8 cellular contexts compared by ENCODE assay signal in genomic region chr1:174022976-174023277, GRCh38. TPM values are rescaled to one million over a fixed set of nuclear protein-coding genes. Genes with fewer than 3 reads are reported as not detected.
DNase-seq lines count a peak whose midpoint lies in the region; ATAC-seq and TF ChIP-seq lines count a peak whose summit lies in the region.

No MANE protein-coding gene starts in this region.

- H3K36me3 Mint-ChIP-seq in Calu3 (ENCODE audit: insufficient read depth, unreplicated experiment) = peaks cover 33% of the 10 kb centered on the region

- H3K27ac Mint-ChIP-seq in Calu3 (ENCODE audit: unreplicated experiment) = peak overlapping the region; percentile 94

- H3K9me3 Mint-ChIP-seq in Calu3 (ENCODE audit: low read depth, unreplicated experiment) = no peaks in the 10 kb centered on the region

- H3K27me3 Mint-ChIP-seq in Calu3 (ENCODE audit: unreplicated experiment) = no peaks in the 10 kb centered on the region

- peak overlapping the region; percentile 92 for H2AFZ ChIP-seq in PC-9

- H3K4me1 ChIP-seq in PC-9 (replicated peaks; ENCODE audit: insufficient read depth) = peaks cover 41% of the 10 kb centered on the region
- peaks cover 33% of the 10 kb centered on the region for H3K4me1 ChIP-seq in mucosa of descending colon (ENCODE audit: low read depth)

- BruUV-seq in Calu3 (replicated peaks; lab: Mats Ljungman, UMichigan) (no TSS peak), PC-9 (replicated peaks; lab: Mats Ljungman, UMichigan) (no TSS peak)

- CTCF ChIA-PET in Calu3 (lab: Charles Lee) = interaction anchor here (0.6 to 1.9 kb wide), 5 partner anchors 11 to 446 kb away, joined by 3 to 9 read pairs (median 3); no protein-coding TSS in a partner anchor
- CTCF ChIA-PET in PC-9 (lab: Charles Lee) = no interaction called here

- intact Hi-C loops in Calu3 (cut with micrococcal nuclease; ENCODE audit: unreplicated experiment) = loop anchor here (5.0 to 10.0 kb wide), 4 partner anchors 49 to 972 kb away; partner anchors contain the start of genes CACYBP, GAS5, RABGAP1L and ZBTB37
- intact Hi-C loops in PC-9 (cut with micrococcal nuclease; ENCODE audit: unreplicated experiment) = loop anchor here (1.0 to 5.0 kb wide), 3 partner anchors 17 to 134 kb away; partner anchors contain the start of gene RABGAP1L
- intact Hi-C loops in mucosa of descending colon (cut with DNase I, micrococcal nuclease) = no loop called here

- H3F3A ChIP-seq in PC-9 (ENCODE audit: insufficient read depth, low read depth) = peaks cover 14% of the 10 kb centered on the region; the same call in 1 of the 2 replicates

- H4K20me1 ChIP-seq in PC-9 (ENCODE audit: insufficient read depth) = peaks cover 21% of the 10 kb centered on the region

- TF ChIP-seq CTCF in Calu3 (IDR thresholded peaks at IDR 0.05; ENCODE audit: unreplicated experiment) = no peak
- no peak for TF ChIP-seq CTCF in PC-9 (conservative IDR thresholded peaks at IDR 0.05)
- TF ChIP-seq CTCF in epithelial cell of proximal tubule (conservative IDR thresholded peaks at IDR 0.05; ENCODE audit: low read depth, low read length) = no peak
- TF ChIP-seq CTCF in mucosa of descending colon (IDR thresholded peaks at IDR 0.05) = no peak

- POLR2A ChIA-PET in PC-9 (lab: Charles Lee; ENCODE audit: unreplicated experiment) = interaction anchor here (0.6 to 1.4 kb wide), 9 partner anchors 8 to 1580 kb away, joined by 3 to 16 read pairs (median 5); partner anchors contain the start of gene ZBTB37

- peaks cover 23% of the 10 kb centered on the region for H3K4me1 Mint-ChIP-seq in Calu3 (ENCODE audit: low read depth, unreplicated experiment)

- peak overlapping the region; percentile 93 for H3K27ac ChIP-seq in PC-9

- ATAC-seq in GM18873 (IDR thresholded peaks at IDR 0.05; ENCODE audit: low FRiP score, unreplicated experiment) = no peak
- no peak for ATAC-seq in mucosa of descending colon

- H3K9me3 ChIP-seq in PC-9 (ENCODE audit: insufficient read depth, low read depth) = no peaks in the 10 kb centered on the region
- no peaks in the 10 kb centered on the region for H3K9me3 ChIP-seq in mucosa of descending colon

- peaks cover 40% of the 10 kb centered on the region for H3K79me2 ChIP-seq in PC-9 (ENCODE audit: low read depth)

- H3K4me3 Mint-ChIP-seq in Calu3 (ENCODE audit: low read depth, unreplicated experiment) = peak overlapping the region; percentile 77

- H3K4me2 ChIP-seq in PC-9 = peak overlapping the region; percentile 100

- no peak for DNase-seq in Calu3
- DNase-seq in PC-9 = no peak
- no peak for DNase-seq in epithelial cell of proximal tubule (ENCODE audit: low read depth)
- DNase-seq in pons (ENCODE audit: low spot score) = peak; percentile 40
- DNase-seq in AG08396 (ENCODE audit: low spot score) = no peak
- no peak for DNase-seq in mucosa of descending colon
- no peak for DNase-seq in nucleus accumbens (lab: John Stamatoyannopoulos, UW)

- H3K9me2 ChIP-seq in PC-9 (ENCODE audit: insufficient read depth) = no peaks in the 10 kb centered on the region

- no peaks in the 10 kb centered on the region for H3K27me3 ChIP-seq in PC-9 (ENCODE audit: insufficient read depth, low read depth)

- H3K36me3 ChIP-seq in PC-9 (ENCODE audit: low read depth) (peaks cover 4% of the 10 kb centered on the region; the same call in 1 of the 2 replicates), mucosa of descending colon (ENCODE audit: low read depth) (no peaks in the 10 kb centered on the region)

- H3K4me3 ChIP-seq in PC-9 (peak overlapping the region; percentile 76), epithelial cell of proximal tubule (ENCODE audit: low read depth, low read length) (peak overlapping the region; percentile 85), mucosa of descending colon (no peak overlapping the region)

RNA-seq across cellular contexts. Expression of gene RC3H1, which starts 0.8 kb away (rescaled TPM):
- total RNA-seq in Calu3 (2022) = 42.1 and 44.2 TPM in 2 replicates
- 25.2 and 29.5 TPM in 2 replicates for total RNA-seq in PC-9 (2021)
- total RNA-seq in epithelial cell of proximal tubule = 9.5 and 11.5 TPM in 2 replicates
- total RNA-seq in mucosa of descending colon = 10 to 100 TPM; 38.0 to 51.2 (median 50.1) TPM

Comparison
In these comparisons a context has a peak if more than half of its experiments do, and no peak if none do; other contexts are left out.
1. intact Hi-C loops: an anchor here in Calu3 (5.0 to 10.0 kb wide) and PC-9 (1.0 to 5.0 kb wide); none called in mucosa of descending colon.